ENCODE assay signal across 18 cellular contexts in genomic region chr4:79987401-79987800, GRCh38.
"Had no signal": no experiment of that assay in that cellular context is flagged by ENCODE, and none has a peak within 500 bp of the region (broad histone marks: within the 10 kb centered on the region; RNA-seq: fewer than 3 reads in every experiment).

No MANE protein-coding gene starts in this region.

- H3K27ac ChIP-seq: left ventricle myocardium inferior, ovary, right lobe of liver, upper lobe of left lung had no signal

- H3K9me3 ChIP-seq: left ventricle myocardium inferior, mucosa of descending colon, ovary, right lobe of liver had no signal

- H3K9me3 Mint-ChIP-seq: memory B cell had no signal

- H3K4me3 ChIP-seq: left ventricle myocardium inferior, mucosa of descending colon, ovary, right lobe of liver, upper lobe of left lung had no signal

- H3K27me3 ChIP-seq: ovary, right lobe of liver, upper lobe of left lung had no signal

- DNase-seq: activated CD4-positive, CD25-positive, alpha-beta regulatory T cell treated with anti-CD3 and anti-CD28 coated beads, Interleukin-2, amount 50 U/mL, for 72 hours; activated naive CD4-positive, alpha-beta T cell treated with anti-CD3 and anti-CD28 coated beads, Interleukin-2, amount 10 ng/mL, durations not matched to agents 7 days and 5 days; caudate nucleus; cortex of kidney; effector CD8-positive, alpha-beta T cell; hypothalamus; left ventricle myocardium inferior; mucosa of descending colon; naive thymus-derived CD4-positive, alpha-beta T cell; ovary; right lobe of liver; stimulated activated CD4-positive, alpha-beta T cell treated with anti-CD3 and anti-CD28 coated beads, Interleukin-1b, Interleukin-23, amount 100 ng/mL, for 48 hours; stimulated activated naive CD8-positive, alpha-beta T cell treated with anti-CD3 and anti-CD28 coated beads, Interleukin-15, amount 100 ng/mL, for 72 hours; T-cell; T1000; upper lobe of left lung had no signal

- H3K4me1 ChIP-seq: right lobe of liver had no signal

- H3K27me3 Mint-ChIP-seq: activated naive CD4-positive, alpha-beta T cell treated with anti-CD3 and anti-CD28 coated beads, Interleukin-2, amount 10 ng/mL, durations not matched to agents 7 days and 5 days; memory B cell; naive thymus-derived CD4-positive, alpha-beta T cell; stimulated activated naive CD8-positive, alpha-beta T cell treated with anti-CD3 and anti-CD28 coated beads, Interleukin-15, amount 100 ng/mL, for 72 hours; T-cell had no signal

- H3K27ac Mint-ChIP-seq: activated T-helper 2 cell treated with anti-CD3 and anti-CD28 coated beads, Interferon-gamma antibody, Interleukin-2, Interleukin-4, amounts not matched to agents 10 μg/mL and 5 μg/mL and 100 μg/mL, durations not matched to agents 14 hours and 24 hours and 36 hours; naive thymus-derived CD4-positive, alpha-beta T cell; stimulated activated naive CD8-positive, alpha-beta T cell treated with anti-CD3 and anti-CD28 coated beads, Interleukin-15, amount 100 ng/mL, for 72 hours; T-cell had no signal

- H3K4me3 Mint-ChIP-seq: activated naive CD4-positive, alpha-beta T cell treated with anti-CD3 and anti-CD28 coated beads, Interleukin-2, amount 10 ng/mL, durations not matched to agents 7 days and 5 days; memory B cell; naive thymus-derived CD4-positive, alpha-beta T cell; stimulated activated naive CD8-positive, alpha-beta T cell treated with anti-CD3 and anti-CD28 coated beads, Interleukin-15, amount 100 ng/mL, for 72 hours; T-cell had no signal

- ATAC-seq: mucosa of descending colon; naive thymus-derived CD4-positive, alpha-beta T cell; right lobe of liver; stimulated activated naive CD8-positive, alpha-beta T cell treated with anti-CD3 and anti-CD28 coated beads, Interleukin-15, amount 100 ng/mL, for 72 hours; T-cell had no signal

- H3K36me3 ChIP-seq: left ventricle myocardium inferior, ovary had no signal
